In the genomic region with DNA sequence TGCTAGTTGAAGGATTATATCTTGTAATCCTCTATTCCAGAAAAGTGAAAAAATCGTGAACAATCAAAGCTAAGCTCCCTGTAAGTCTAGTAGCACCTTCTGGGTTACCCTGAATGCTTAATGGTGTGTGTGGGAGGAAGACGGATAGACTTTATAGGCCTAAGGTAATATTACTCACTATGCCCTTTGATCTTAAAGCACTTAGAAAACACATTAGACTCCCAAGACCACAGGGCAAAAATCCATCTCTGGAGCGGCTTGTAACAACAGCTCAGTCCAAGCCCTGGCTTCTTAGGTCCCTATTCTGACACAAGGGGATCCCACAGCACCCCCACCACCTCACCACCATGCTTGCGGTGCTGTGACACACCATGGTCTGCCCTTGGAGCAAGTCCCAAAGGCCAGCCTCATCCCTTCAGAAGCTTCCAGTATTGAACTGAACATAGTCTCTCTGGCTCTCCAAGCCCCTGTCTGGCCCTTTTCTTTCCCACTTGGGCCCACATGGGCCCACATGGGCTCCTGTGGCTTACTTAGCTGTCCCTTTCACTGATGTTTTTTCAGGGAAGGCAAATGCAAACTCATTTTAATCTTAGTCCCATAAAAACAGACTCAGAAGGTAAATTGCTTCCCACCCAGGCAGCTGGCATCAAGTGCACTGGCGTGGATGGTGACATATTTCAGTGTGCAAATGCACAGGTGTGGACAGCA, we compare ENCODE assay signal across 16 cellular contexts. TPM values are rescaled to one million over a fixed set of nuclear protein-coding genes. Genes with fewer than 3 reads are reported as not detected.
DNase-seq lines count a peak whose midpoint lies in the region; ATAC-seq and TF ChIP-seq lines count a peak whose summit lies in the region.
"Had no signal": no experiment of that assay in that cellular context is flagged by ENCODE, and none has a peak within 500 bp of the region (broad histone marks: within the 10 kb centered on the region; RNA-seq: fewer than 3 reads in every experiment).

No MANE protein-coding gene starts in this region.

- H4K20me1 ChIP-seq in mammary epithelial cell (ENCODE audit: insufficient read depth, low read length) = peaks cover 4% of the 10 kb centered on the region

- dilution Hi-C loops in mammary epithelial cell (cut with HindIII; ENCODE audit: low sequenced_read_pairs) = no loop called here

- H3K9me3 Mint-ChIP-seq in Calu3 (ENCODE audit: low read depth, unreplicated experiment) (no peaks in the 10 kb centered on the region), glutamatergic neuron (ENCODE audit: unreplicated experiment) (peaks cover 2% of the 10 kb centered on the region)
- H3K9me3 Mint-ChIP-seq in activated T-helper 2 cell treated with anti-CD3 and anti-CD28 coated beads, Interferon-gamma antibody, Interleukin-2, Interleukin-4, amounts not matched to agents 10 μg/mL and 5 μg/mL and 100 μg/mL, durations not matched to agents 14 hours and 24 hours and 36 hours = no peaks in the 10 kb centered on the region

- ATAC-seq in mucosa of descending colon = peak; percentile 57
- no peak for ATAC-seq in HG03108 (IDR thresholded peaks at IDR 0.05; ENCODE audit: unreplicated experiment)

- BruUV-seq in Calu3 (replicated peaks; lab: Mats Ljungman, UMichigan) (no TSS peak), mammary epithelial cell (replicated peaks; lab: Mats Ljungman, UMichigan) (no TSS peak)

- 32% methylated on average over 5 of the region's 5 CpGs for WGBS in mammary epithelial cell (ENCODE audit: low coverage, missing lambda C conversion rate)

- H3K27me3 Mint-ChIP-seq in Calu3 (ENCODE audit: unreplicated experiment) (no peaks in the 10 kb centered on the region), glutamatergic neuron (ENCODE audit: unreplicated experiment) (peaks cover 4% of the 10 kb centered on the region)
- H3K27me3 Mint-ChIP-seq in activated T-helper 2 cell treated with anti-CD3 and anti-CD28 coated beads, Interferon-gamma antibody, Interleukin-2, Interleukin-4, amounts not matched to agents 10 μg/mL and 5 μg/mL and 100 μg/mL, durations not matched to agents 14 hours and 24 hours and 36 hours (ENCODE audit: low read depth) = peaks cover 9% of the 10 kb centered on the region

- no peaks in the 10 kb centered on the region for H3K27me3 ChIP-seq in mammary epithelial cell (ENCODE audit: insufficient read depth, low read length)
- H3K27me3 ChIP-seq: upper lobe of left lung had no signal

- peak overlapping the region; percentile 24 for H3K4me2 ChIP-seq in mammary epithelial cell (ENCODE audit: insufficient read depth, low read depth, low read length)
- H3K4me2 ChIP-seq: KMS-11 had no signal

- H3K4me1 ChIP-seq in mammary epithelial cell (ENCODE audit: insufficient read depth, low read length) = peaks cover 20% of the 10 kb centered on the region
- peaks cover 42% of the 10 kb centered on the region for H3K4me1 ChIP-seq in mucosa of descending colon (ENCODE audit: low read depth)
- H3K4me1 ChIP-seq: parathyroid adenoma had no signal

- CTCF ChIA-PET in Calu3 (lab: Charles Lee) (interaction anchor here (0.6 to 1.2 kb wide), 8 partner anchors 9 to 111 kb away, joined by 3 to 9 read pairs (median 3); no protein-coding TSS in a partner anchor), mammary epithelial cell (lab: Charles Lee; ENCODE audit: low non-redundant PET) (no interaction called here)

- no peak overlapping the region for H3K27ac ChIP-seq in mammary epithelial cell (ENCODE audit: insufficient read depth, low read depth, low read length)
- H3K27ac ChIP-seq: KMS-11, parathyroid adenoma, upper lobe of left lung had no signal

- no peak overlapping the region for H3K9ac ChIP-seq in mammary epithelial cell (ENCODE audit: insufficient read depth, low read length)
- H3K9ac ChIP-seq: KMS-11, parathyroid adenoma had no signal

- TF ChIP-seq CTCF in Calu3 (IDR thresholded peaks at IDR 0.05; ENCODE audit: unreplicated experiment) = no peak
- no peak for TF ChIP-seq CTCF in mammary epithelial cell (conservative IDR thresholded peaks at IDR 0.05 in 1 of 2, IDR thresholded peaks at IDR 0.05 in 1 of 2; ENCODE audit: extremely low read depth in 1 of 2, insufficient read depth in 1 of 2, low read depth in 1 of 2, low read length in 2 of 2)
- TF ChIP-seq CTCF in mucosa of descending colon (IDR thresholded peaks at IDR 0.05) = no peak
- no peak for TF ChIP-seq CTCF in glutamatergic neuron (IDR thresholded peaks at IDR 0.05; ENCODE audit: partially characterized antibody, unreplicated experiment)

- peaks cover 74% of the 10 kb centered on the region for H3K36me3 Mint-ChIP-seq in Calu3 (ENCODE audit: insufficient read depth, unreplicated experiment)
- H3K36me3 Mint-ChIP-seq in activated T-helper 2 cell treated with anti-CD3 and anti-CD28 coated beads, Interferon-gamma antibody, Interleukin-2, Interleukin-4, amounts not matched to agents 10 μg/mL and 5 μg/mL and 100 μg/mL, durations not matched to agents 14 hours and 24 hours and 36 hours (ENCODE audit: low read depth) = no peaks in the 10 kb centered on the region
- H3K36me3 Mint-ChIP-seq in glutamatergic neuron (ENCODE audit: unreplicated experiment) = no peaks in the 10 kb centered on the region

- peaks cover 25% of the 10 kb centered on the region for H3K79me2 ChIP-seq in mammary epithelial cell (ENCODE audit: insufficient read depth, low read length)
- H3K79me2 ChIP-seq: parathyroid adenoma had no signal

- DNase-seq in Calu3 (peak; percentile 33), LoVo (ENCODE audit: low spot score) (peak; percentile 84), mammary epithelial cell (peak; percentile 72), mucosa of descending colon (peak in 2 of 3 donors; percentile 64 to 68), NCI-H2171 treated with DMSO at 0.1 percent for 48 hours (lab: John Stamatoyannopoulos, UW) (no peak), glutamatergic neuron (no peak)
- DNase-seq in activated T-helper 2 cell treated with anti-CD3 and anti-CD28 coated beads, Interferon-gamma antibody, Interleukin-2, Interleukin-4, amounts not matched to agents 10 μg/mL and 5 μg/mL and 100 μg/mL, durations not matched to agents 14 hours and 24 hours and 36 hours (ENCODE audit: low spot score) = no peak
- DNase-seq: activated CD4-positive, CD25-positive, alpha-beta regulatory T cell; NCI-H1930; SW 1271; upper lobe of left lung had no signal

- peaks cover 4% of the 10 kb centered on the region for H3K36me3 ChIP-seq in mammary epithelial cell (ENCODE audit: insufficient read depth, low read length)
- H3K36me3 ChIP-seq in mucosa of descending colon (ENCODE audit: low read depth) = no peaks in the 10 kb centered on the region
- H3K36me3 ChIP-seq: upper lobe of left lung had no signal

- H3K27ac Mint-ChIP-seq in Calu3 (ENCODE audit: unreplicated experiment) (peak overlapping the region; percentile 83), glutamatergic neuron (ENCODE audit: unreplicated experiment) (no peak overlapping the region)
- H3K27ac Mint-ChIP-seq in activated T-helper 2 cell treated with anti-CD3 and anti-CD28 coated beads, Interferon-gamma antibody, Interleukin-2, Interleukin-4, amounts not matched to agents 10 μg/mL and 5 μg/mL and 100 μg/mL, durations not matched to agents 14 hours and 24 hours and 36 hours = no peak overlapping the region

- H3K9me3 ChIP-seq in mammary epithelial cell (replicated peaks; ENCODE audit: insufficient read depth, low read length) (no peaks in the 10 kb centered on the region), mucosa of descending colon (no peaks in the 10 kb centered on the region)
- H3K9me3 ChIP-seq: upper lobe of left lung had no signal

- intact Hi-C loops in Calu3 (cut with micrococcal nuclease; ENCODE audit: unreplicated experiment) (no loop called here), mammary epithelial cell (cut with micrococcal nuclease) (no loop called here), mucosa of descending colon (cut with DNase I, micrococcal nuclease) (no loop called here)
- intact Hi-C loops in activated T-helper 2 cell treated with anti-CD3 and anti-CD28 coated beads, Interferon-gamma antibody, Interleukin-2, Interleukin-4, amounts not matched to agents 10 μg/mL and 5 μg/mL and 100 μg/mL, durations not matched to agents 14 hours and 24 hours and 36 hours (cut with micrococcal nuclease) = no loop called here

- H3K4me1 Mint-ChIP-seq in Calu3 (ENCODE audit: low read depth, unreplicated experiment) (peaks cover 59% of the 10 kb centered on the region), glutamatergic neuron (ENCODE audit: low read depth, unreplicated experiment) (no peaks in the 10 kb centered on the region)
- H3K4me1 Mint-ChIP-seq in activated T-helper 2 cell treated with anti-CD3 and anti-CD28 coated beads, Interferon-gamma antibody, Interleukin-2, Interleukin-4, amounts not matched to agents 10 μg/mL and 5 μg/mL and 100 μg/mL, durations not matched to agents 14 hours and 24 hours and 36 hours (ENCODE audit: low read depth) = peaks cover 1% of the 10 kb centered on the region

- in situ Hi-C loops in mammary epithelial cell (cut with MboI; ENCODE audit: low sequenced_read_pairs in 2 of 2) = no loop called here

- H3K4me3 Mint-ChIP-seq in Calu3 (ENCODE audit: low read depth, unreplicated experiment) (peak overlapping the region; percentile 44), glutamatergic neuron (ENCODE audit: unreplicated experiment) (no peak overlapping the region)
- no peak overlapping the region for H3K4me3 Mint-ChIP-seq in activated T-helper 2 cell treated with anti-CD3 and anti-CD28 coated beads, Interferon-gamma antibody, Interleukin-2, Interleukin-4, amounts not matched to agents 10 μg/mL and 5 μg/mL and 100 μg/mL, durations not matched to agents 14 hours and 24 hours and 36 hours (ENCODE audit: low read depth)

- no peak overlapping the region for H2AFZ ChIP-seq in mammary epithelial cell (ENCODE audit: low read depth, low read length)
- H2AFZ ChIP-seq: parathyroid adenoma had no signal

- no peak overlapping the region for H3K4me3 ChIP-seq in mammary epithelial cell (replicated peaks in 1 of 3; ENCODE audit: insufficient read depth in 1 of 3, low read depth in 2 of 3, low read length in 3 of 3)
- H3K4me3 ChIP-seq in mucosa of descending colon = no peak overlapping the region
- H3K4me3 ChIP-seq: upper lobe of left lung had no signal

RNA-seq across cellular contexts. Expression of a gene that starts 28.3 kb away (rescaled TPM):
- 85.8 and 88.5 TPM in 2 replicates for total RNA-seq in Calu3 (2022)
- total RNA-seq in mammary epithelial cell = 10 to 100 TPM; 10.3 to 42.4 TPM
- polyA plus RNA-seq in mammary epithelial cell = 9.5 TPM
- 27.8 TPM for polyA minus RNA-seq in mammary epithelial cell
- total RNA-seq in mucosa of descending colon = 10 to 100 TPM; 22.2 to 67.6 (median 57.6) TPM
- total RNA-seq in activated T-helper 2 cell treated with anti-CD3 and anti-CD28 coated beads, Interferon-gamma antibody, Interleukin-2, Interleukin-4, amounts not matched to agents 10 μg/mL and 5 μg/mL and 100 μg/mL, durations not matched to agents 14 hours and 24 hours and 36 hours = 0.09 and 0.23 TPM in 2 replicates
- 0.25 TPM for total RNA-seq in glutamatergic neuron (ENCODE audit: unreplicated experiment)
- total RNA-seq: cerebellum had no signal

RNA-seq across cellular contexts. Expression of a gene that starts 59.1 kb away (rescaled TPM):
- total RNA-seq in Calu3 (2022) (not detected in 2 replicates), mammary epithelial cell (not detected), mucosa of descending colon (not detected), glutamatergic neuron (ENCODE audit: unreplicated experiment) (2.2 TPM)
- not detected for polyA plus RNA-seq in mammary epithelial cell
- not detected for polyA minus RNA-seq in mammary epithelial cell
- 0.16 and 0.18 TPM in 2 replicates for total RNA-seq in activated T-helper 2 cell treated with anti-CD3 and anti-CD28 coated beads, Interferon-gamma antibody, Interleukin-2, Interleukin-4, amounts not matched to agents 10 μg/mL and 5 μg/mL and 100 μg/mL, durations not matched to agents 14 hours and 24 hours and 36 hours
- total RNA-seq: mesenteric fat pad, upper lobe of left lung had no signal

Comparison
In these comparisons a context has a peak if more than half of its experiments do, and no peak if none do; other contexts are left out.
1. DNase-seq: peak in Calu3 (single experiment), LoVo (single experiment), mammary epithelial cell (single experiment) and mucosa of descending colon (2 of 3); none in activated T-helper 2 cell treated with anti-CD3 and anti-CD28 coated beads, Interferon-gamma antibody, Interleukin-2, Interleukin-4, amounts not matched to agents 10 μg/mL and 5 μg/mL and 100 μg/mL, durations not matched to agents 14 hours and 24 hours and 36 hours (single experiment), NCI-H2171 treated with DMSO at 0.1 percent for 48 hours (single experiment) and glutamatergic neuron (single experiment).